In genomic region chr3:10142707-10143560, GRCh38 we compare ENCODE assay signal across 1 cellular context.
TF ChIP-seq lines count a peak whose summit lies in the region.

No MANE protein-coding gene starts in this region.

TF ChIP-seq in HEK293, 187 proteins besides CTCF, POLR2A, EP300 and RAD21 (continued from another document):
- TF ChIP-seq, protein P1, sequence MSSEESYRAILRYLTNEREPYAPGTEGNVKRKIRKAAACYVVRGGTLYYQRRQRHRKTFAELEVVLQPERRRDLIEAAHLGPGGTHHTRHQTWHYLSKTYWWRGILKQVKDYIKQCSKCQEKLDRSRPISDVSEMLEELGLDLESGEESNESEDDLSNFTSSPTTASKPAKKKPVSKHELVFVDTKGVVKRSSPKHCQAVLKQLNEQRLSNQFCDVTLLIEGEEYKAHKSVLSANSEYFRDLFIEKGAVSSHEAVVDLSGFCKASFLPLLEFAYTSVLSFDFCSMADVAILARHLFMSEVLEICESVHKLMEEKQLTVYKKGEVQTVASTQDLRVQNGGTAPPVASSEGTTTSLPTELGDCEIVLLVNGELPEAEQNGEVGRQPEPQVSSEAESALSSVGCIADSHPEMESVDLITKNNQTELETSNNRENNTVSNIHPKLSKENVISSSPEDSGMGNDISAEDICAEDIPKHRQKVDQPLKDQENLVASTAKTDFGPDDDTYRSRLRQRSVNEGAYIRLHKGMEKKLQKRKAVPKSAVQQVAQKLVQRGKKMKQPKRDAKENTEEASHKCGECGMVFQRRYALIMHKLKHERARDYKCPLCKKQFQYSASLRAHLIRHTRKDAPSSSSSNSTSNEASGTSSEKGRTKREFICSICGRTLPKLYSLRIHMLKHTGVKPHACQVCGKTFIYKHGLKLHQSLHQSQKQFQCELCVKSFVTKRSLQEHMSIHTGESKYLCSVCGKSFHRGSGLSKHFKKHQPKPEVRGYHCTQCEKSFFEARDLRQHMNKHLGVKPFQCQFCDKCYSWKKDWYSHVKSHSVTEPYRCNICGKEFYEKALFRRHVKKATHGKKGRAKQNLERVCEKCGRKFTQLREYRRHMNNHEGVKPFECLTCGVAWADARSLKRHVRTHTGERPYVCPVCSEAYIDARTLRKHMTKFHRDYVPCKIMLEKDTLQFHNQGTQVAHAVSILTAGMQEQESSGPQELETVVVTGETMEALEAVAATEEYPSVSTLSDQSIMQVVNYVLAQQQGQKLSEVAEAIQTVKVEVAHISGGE (tag by site-specific recombination; conservative IDR thresholded peaks at IDR 0.05; ENCODE audit: low read depth) = no peak
- TF ChIP-seq ZNF530 (tag by site-specific recombination; IDR thresholded peaks at IDR 0.05; ENCODE audit: low read depth) (no peak), ZNF768 (tag by site-specific recombination; IDR thresholded peaks at IDR 0.05) (no peak), SP3 (tag by site-specific recombination; IDR thresholded peaks at IDR 0.05) (no peak), ZSCAN23 (tag by site-specific recombination; IDR thresholded peaks at IDR 0.05) (peak; percentile 51; the same call in 1 of the 2 replicates), KLF9 (tag by site-specific recombination; IDR thresholded peaks at IDR 0.05; ENCODE audit: low read depth) (no peak), ZNF621 (tag by site-specific recombination; IDR thresholded peaks at IDR 0.05) (no peak), ZNF362 (tag by site-specific recombination; IDR thresholded peaks at IDR 0.05) (peak; percentile 67; the same call in 1 of the 2 replicates), ZNF521 (tag by site-specific recombination; IDR thresholded peaks at IDR 0.05) (no peak), GLI4 (tag by site-specific recombination; IDR thresholded peaks at IDR 0.05) (no peak), SP7 (tag by site-specific recombination; IDR thresholded peaks at IDR 0.05) (0 out of 2 replicates have a peak, but pooled peaks have one; percentile 29), GLIS2 (tag by site-specific recombination; IDR thresholded peaks at IDR 0.05) (no peak), ZEB2 (tag by site-specific recombination; IDR thresholded peaks at IDR 0.05) (peak; percentile 59), ZNF133 (tag by site-specific recombination; IDR thresholded peaks at IDR 0.05) (no peak)
- TF ChIP-seq, protein P2, sequence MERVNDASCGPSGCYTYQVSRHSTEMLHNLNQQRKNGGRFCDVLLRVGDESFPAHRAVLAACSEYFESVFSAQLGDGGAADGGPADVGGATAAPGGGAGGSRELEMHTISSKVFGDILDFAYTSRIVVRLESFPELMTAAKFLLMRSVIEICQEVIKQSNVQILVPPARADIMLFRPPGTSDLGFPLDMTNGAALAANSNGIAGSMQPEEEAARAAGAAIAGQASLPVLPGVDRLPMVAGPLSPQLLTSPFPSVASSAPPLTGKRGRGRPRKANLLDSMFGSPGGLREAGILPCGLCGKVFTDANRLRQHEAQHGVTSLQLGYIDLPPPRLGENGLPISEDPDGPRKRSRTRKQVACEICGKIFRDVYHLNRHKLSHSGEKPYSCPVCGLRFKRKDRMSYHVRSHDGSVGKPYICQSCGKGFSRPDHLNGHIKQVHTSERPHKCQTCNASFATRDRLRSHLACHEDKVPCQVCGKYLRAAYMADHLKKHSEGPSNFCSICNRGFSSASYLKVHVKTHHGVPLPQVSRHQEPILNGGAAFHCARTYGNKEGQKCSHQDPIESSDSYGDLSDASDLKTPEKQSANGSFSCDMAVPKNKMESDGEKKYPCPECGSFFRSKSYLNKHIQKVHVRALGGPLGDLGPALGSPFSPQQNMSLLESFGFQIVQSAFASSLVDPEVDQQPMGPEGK (tag by site-specific recombination; IDR thresholded peaks at IDR 0.05) = peak; percentile 37
